ENCODE assay signal across 9 cellular contexts in the genomic region with DNA sequence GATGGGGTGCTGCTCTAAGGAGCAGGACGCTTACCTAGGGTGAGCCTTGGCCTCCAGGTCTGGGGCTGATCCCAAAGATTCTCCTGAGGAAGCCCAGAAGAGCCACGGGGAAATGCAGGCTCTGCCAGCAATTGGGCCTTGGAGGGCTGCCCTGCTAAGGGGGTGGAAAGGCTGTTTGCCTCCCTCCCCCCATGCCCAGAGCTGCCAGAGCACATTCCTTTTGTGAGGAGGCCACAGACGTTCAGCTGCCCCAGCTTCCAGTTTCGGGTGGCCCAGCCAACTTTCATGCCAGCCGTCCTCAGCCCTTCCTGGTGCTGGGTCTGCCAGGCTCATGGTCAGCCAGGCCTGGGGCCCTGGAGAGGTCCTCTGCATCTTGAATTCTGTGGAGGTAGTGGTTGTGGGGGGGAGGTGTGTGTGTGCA. TPM values are rescaled to one million over a fixed set of nuclear protein-coding genes. Genes with fewer than 3 reads are reported as not detected.
DNase-seq lines count a peak whose midpoint lies in the region; ATAC-seq and TF ChIP-seq lines count a peak whose summit lies in the region.
"Had no signal": no experiment of that assay in that cellular context is flagged by ENCODE, and none has a peak within 500 bp of the region (broad histone marks: within the 10 kb centered on the region; RNA-seq: fewer than 3 reads in every experiment).

No MANE protein-coding gene starts in this region.

- H3K9me2 ChIP-seq in PC-9 (ENCODE audit: insufficient read depth): no peaks in the 10 kb centered on the region

- H3K27ac Mint-ChIP-seq in Caco-2 (ENCODE audit: unreplicated experiment): peak overlapping the region; percentile 65
- no peak overlapping the region for H3K27ac Mint-ChIP-seq in activated naive CD4-positive, alpha-beta T cell treated with anti-CD3 and anti-CD28 coated beads for 36 hours

- H2AFZ ChIP-seq in PC-9 (no peak overlapping the region), osteoblast (ENCODE audit: low read length) (peak overlapping the region; percentile 28)

- TF ChIP-seq CTCF in Caco-2 (IDR thresholded peaks at IDR 0.05; ENCODE audit: insufficient read depth in 1 of 2, low read depth in 1 of 2, low read length in 1 of 2, severe bottlenecking in 1 of 2, unreplicated experiment in 1 of 2): no peak
- TF ChIP-seq CTCF in PC-9 (conservative IDR thresholded peaks at IDR 0.05): no peak
- TF ChIP-seq CTCF in fibroblast of the aortic adventitia (IDR thresholded peaks at IDR 0.05; ENCODE audit: insufficient read depth, low read length): no peak
- no peak for TF ChIP-seq CTCF in osteoblast (IDR thresholded peaks at IDR 0.05; ENCODE audit: extremely low read depth, low read depth, low read length)

- H3K9me3 ChIP-seq in Caco-2 (no peaks in the 10 kb centered on the region), PC-9 (ENCODE audit: insufficient read depth, low read depth) (no peaks in the 10 kb centered on the region), osteoblast (ENCODE audit: low read depth, low read length) (no peaks in the 10 kb centered on the region)

- peaks cover 24% of the 10 kb centered on the region for H3K4me1 Mint-ChIP-seq in Caco-2 (ENCODE audit: low read depth, unreplicated experiment)
- peaks cover 17% of the 10 kb centered on the region for H3K4me1 Mint-ChIP-seq in activated naive CD4-positive, alpha-beta T cell treated with anti-CD3 and anti-CD28 coated beads for 36 hours (ENCODE audit: low read depth)

- BruUV-seq in Caco-2 (replicated peaks; lab: Mats Ljungman, UMichigan) (no TSS peak), PC-9 (replicated peaks; lab: Mats Ljungman, UMichigan) (no TSS peak)

- ATAC-seq in HG03571 (IDR thresholded peaks at IDR 0.05; ENCODE audit: unreplicated experiment): no peak
- ATAC-seq in HG03135 (IDR thresholded peaks at IDR 0.05; ENCODE audit: unreplicated experiment): no peak
- ATAC-seq in HG02623 (IDR thresholded peaks at IDR 0.05; ENCODE audit: unreplicated experiment): no peak

- peaks cover 99% of the 10 kb centered on the region for H3F3A ChIP-seq in PC-9 (ENCODE audit: insufficient read depth, low read depth)

- no peak overlapping the region for H3K4me3 ChIP-seq in Caco-2 (ENCODE audit: low read depth, low read length)
- no peak overlapping the region for H3K4me3 ChIP-seq in PC-9
- no peak overlapping the region for H3K4me3 ChIP-seq in fibroblast of the aortic adventitia (ENCODE audit: low read depth, low read length)
- H3K4me3 ChIP-seq in osteoblast (ENCODE audit: insufficient read depth, low read length): no peak overlapping the region

- H3K4me1 ChIP-seq in Caco-2 (peaks cover 14% of the 10 kb centered on the region), PC-9 (replicated peaks; ENCODE audit: insufficient read depth) (peaks cover 55% of the 10 kb centered on the region), osteoblast (ENCODE audit: insufficient read depth, low read length) (peaks cover 34% of the 10 kb centered on the region)

- H3K27me3 ChIP-seq in Caco-2 (replicated peaks; ENCODE audit: control insufficient read depth, insufficient read depth, low read length) (no peaks in the 10 kb centered on the region), PC-9 (ENCODE audit: insufficient read depth, low read depth) (no peaks in the 10 kb centered on the region), osteoblast (ENCODE audit: insufficient read depth, low read length) (no peaks in the 10 kb centered on the region)

- no peak overlapping the region for H3K4me3 Mint-ChIP-seq in Caco-2 (ENCODE audit: unreplicated experiment)
- no peak overlapping the region for H3K4me3 Mint-ChIP-seq in activated naive CD4-positive, alpha-beta T cell treated with anti-CD3 and anti-CD28 coated beads for 36 hours

- peak overlapping the region; percentile 90 for H3K27ac ChIP-seq in PC-9
- no peak overlapping the region for H3K27ac ChIP-seq in osteoblast (ENCODE audit: low read depth, low read length)

- CTCF ChIA-PET in Caco-2 (lab: Charles Lee): no interaction called here
- CTCF ChIA-PET in PC-9 (lab: Charles Lee): interaction anchor here (1.6 kb wide), 1 partner anchor 30 kb away, joined by 5 read pairs; no protein-coding TSS in a partner anchor
- CTCF ChIA-PET in activated naive CD4-positive, alpha-beta T cell treated with anti-CD3 and anti-CD28 coated beads for 36 hours (lab: Charles Lee): interaction anchor here (0.6 kb wide), 1 partner anchor 27 kb away, joined by 4 read pairs; no protein-coding TSS in a partner anchor

- peaks cover 6% of the 10 kb centered on the region for H3K36me3 Mint-ChIP-seq in Caco-2 (ENCODE audit: insufficient read depth, unreplicated experiment)
- H3K36me3 Mint-ChIP-seq in activated naive CD4-positive, alpha-beta T cell treated with anti-CD3 and anti-CD28 coated beads for 36 hours (ENCODE audit: low read depth): no peaks in the 10 kb centered on the region

- H3K36me3 ChIP-seq in Caco-2 (ENCODE audit: control insufficient read depth, insufficient read depth, low read length) (no peaks in the 10 kb centered on the region), PC-9 (ENCODE audit: low read depth) (peaks cover 45% of the 10 kb centered on the region), osteoblast (ENCODE audit: insufficient read depth, low read length) (no peaks in the 10 kb centered on the region)

- POLR2A ChIA-PET in Caco-2 (lab: Charles Lee): no interaction called here
- POLR2A ChIA-PET in PC-9 (lab: Charles Lee; ENCODE audit: unreplicated experiment): interaction anchor here (1.0 kb wide), 2 partner anchors 17 to 32 kb away, joined by 3 to 6 read pairs; no protein-coding TSS in a partner anchor

- H3K4me2 ChIP-seq in PC-9 (no peak overlapping the region), osteoblast (ENCODE audit: insufficient read depth, low read length) (peak overlapping the region; percentile 34)

- no peak for DNase-seq in Caco-2
- DNase-seq in PC-9: peak in 1 of 2 experiments; percentile 76
- peak; percentile 36 for DNase-seq in fibroblast of the aortic adventitia (ENCODE audit: low read depth)
- DNase-seq in osteoblast (ENCODE audit: insufficient read length, low spot score, missing footprints): peak; percentile 94
- DNase-seq in activated naive CD4-positive, alpha-beta T cell treated with anti-CD3 and anti-CD28 coated beads for 36 hours: no peak

- peaks cover 2% of the 10 kb centered on the region for H3K27me3 Mint-ChIP-seq in Caco-2 (ENCODE audit: insufficient read depth, unreplicated experiment)
- peaks cover 16% of the 10 kb centered on the region for H3K27me3 Mint-ChIP-seq in activated naive CD4-positive, alpha-beta T cell treated with anti-CD3 and anti-CD28 coated beads for 36 hours (ENCODE audit: low read depth)

- peaks cover 32% of the 10 kb centered on the region for H4K20me1 ChIP-seq in PC-9 (ENCODE audit: insufficient read depth)
- no peaks in the 10 kb centered on the region for H4K20me1 ChIP-seq in osteoblast (ENCODE audit: insufficient read depth, low read length)

- no peaks in the 10 kb centered on the region for H3K9me3 Mint-ChIP-seq in Caco-2 (ENCODE audit: unreplicated experiment)
- H3K9me3 Mint-ChIP-seq in activated naive CD4-positive, alpha-beta T cell treated with anti-CD3 and anti-CD28 coated beads for 36 hours: no peaks in the 10 kb centered on the region

- intact Hi-C loops in Caco-2 (cut with micrococcal nuclease; ENCODE audit: unreplicated experiment): no loop called here
- intact Hi-C loops in PC-9 (cut with micrococcal nuclease; ENCODE audit: unreplicated experiment): no loop called here
- intact Hi-C loops in activated naive CD4-positive, alpha-beta T cell treated with anti-CD3 and anti-CD28 coated beads for 36 hours (cut with micrococcal nuclease): no loop called here

- H3K79me2 ChIP-seq in PC-9 (ENCODE audit: low read depth) (peaks cover 8% of the 10 kb centered on the region), osteoblast (ENCODE audit: insufficient read depth, low read length) (no peaks in the 10 kb centered on the region)

RNA-seq across cellular contexts. Expression of a gene that starts 16.0 kb away (rescaled TPM):
- total RNA-seq in Caco-2 (2022): 13.9 and 19.9 TPM in 2 replicates
- 3,783 and 4,555 TPM in 2 replicates for total RNA-seq in PC-9 (2021)
- total RNA-seq in fibroblast of the aortic adventitia (ENCODE audit: low replicate concordance): 1.4 and 20.0 TPM in 2 replicates
- 20.9 and 27.9 TPM in 2 replicates for total RNA-seq in osteoblast
- 1 to 10 TPM; 1.9 to 3.4 TPM for total RNA-seq in activated naive CD4-positive, alpha-beta T cell treated with anti-CD3 and anti-CD28 coated beads for 36 hours

RNA-seq across cellular contexts. Expression of a gene that starts 25.4 kb away (rescaled TPM):
- not detected in 2 replicates for total RNA-seq in Caco-2 (2022)
- 2.7 and 5.7 TPM in 2 replicates for total RNA-seq in PC-9 (2021)
- not detected in 2 replicates for total RNA-seq in fibroblast of the aortic adventitia (ENCODE audit: low replicate concordance)
- total RNA-seq in osteoblast: under 0.01 and 0.36 TPM in 2 replicates
- total RNA-seq in activated naive CD4-positive, alpha-beta T cell treated with anti-CD3 and anti-CD28 coated beads for 36 hours: under 1 TPM in 1 of 2 experiments, not detected in 1; 0.15 TPM

RNA-seq across cellular contexts. Expression of a gene that starts 42.3 kb away (rescaled TPM):
- 0.28 and 0.45 TPM in 2 replicates for total RNA-seq in Caco-2 (2022)
- 2.5 and 4.3 TPM in 2 replicates for total RNA-seq in PC-9 (2021)
- total RNA-seq in fibroblast of the aortic adventitia (ENCODE audit: low replicate concordance): not detected in 2 replicates
- total RNA-seq in osteoblast: 0.29 TPM in 1 of 2 replicates, not detected in the other
- not detected for total RNA-seq in activated naive CD4-positive, alpha-beta T cell treated with anti-CD3 and anti-CD28 coated beads for 36 hours
- total RNA-seq: renal cortical epithelial cell had no signal

RNA-seq across cellular contexts. Expression of a gene that starts 57.2 kb away (rescaled TPM):
- 0.26 and 0.29 TPM in 2 replicates for total RNA-seq in Caco-2 (2022)
- total RNA-seq in PC-9 (2021): 84.1 and 94.9 TPM in 2 replicates
- total RNA-seq in fibroblast of the aortic adventitia (ENCODE audit: low replicate concordance): 0.25 and 0.36 TPM in 2 replicates
- 0.59 and 0.72 TPM in 2 replicates for total RNA-seq in osteoblast
- not detected for total RNA-seq in activated naive CD4-positive, alpha-beta T cell treated with anti-CD3 and anti-CD28 coated beads for 36 hours

Comparison
In these comparisons a context has a peak if more than half of its experiments do, and no peak if none do; other contexts are left out.
1. DNase-seq: peak in fibroblast of the aortic adventitia (single experiment) and osteoblast (single experiment); none in Caco-2 (0 of 2) and activated naive CD4-positive, alpha-beta T cell treated with anti-CD3 and anti-CD28 coated beads for 36 hours (single experiment).
2. RNA of a gene that starts 16.0 kb away (total RNA-seq): 3,783 to 4,555 TPM in PC-9; 20.9 to 27.9 TPM in osteoblast, 13.9 to 19.9 TPM in Caco-2, 1.9 to 3.4 TPM in activated naive CD4-positive, alpha-beta T cell treated with anti-CD3 and anti-CD28 coated beads for 36 hours and 1.4 to 20.0 TPM in fibroblast of the aortic adventitia; every median in the first group is over 100 times any median in the second.